15 cellular contexts compared by ENCODE assay signal in the genomic region with DNA sequence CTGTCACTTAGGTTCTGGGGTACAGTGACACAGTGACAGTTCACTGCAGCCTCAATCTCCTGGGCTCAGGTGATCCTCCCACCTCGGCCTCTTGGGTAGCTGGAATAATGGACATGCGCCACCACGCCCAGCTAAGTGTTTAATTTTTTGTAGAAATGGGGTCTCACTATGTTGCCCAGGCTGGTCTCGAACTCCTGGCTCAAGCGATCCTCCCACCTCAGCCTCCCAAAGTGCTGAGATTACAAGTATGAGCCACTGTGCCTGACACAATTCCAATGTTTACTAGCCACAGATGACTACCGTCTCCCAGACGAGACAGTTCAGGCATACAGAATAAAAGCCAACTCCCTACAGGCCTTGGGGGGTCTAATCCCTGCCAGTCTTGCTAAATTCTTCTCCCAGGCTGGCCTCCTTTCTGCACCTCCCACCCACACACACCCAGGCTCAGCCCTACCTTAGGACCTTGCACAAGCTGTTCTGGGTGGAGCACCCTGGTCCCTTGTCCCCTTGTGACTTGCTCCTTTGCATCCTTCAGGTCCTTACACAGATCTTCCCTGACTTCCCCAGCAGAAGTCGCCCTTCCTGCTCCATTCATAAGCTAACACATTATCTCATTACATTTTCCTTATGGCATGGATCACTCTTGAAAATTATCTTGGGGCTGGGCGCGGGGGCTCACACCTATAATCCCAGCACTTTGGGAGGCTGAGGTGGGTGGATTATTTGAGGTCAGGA.
"Had no signal": no experiment of that assay in that cellular context is flagged by ENCODE, and none has a peak within 500 bp of the region (broad histone marks: within the 10 kb centered on the region; RNA-seq: fewer than 3 reads in every experiment).

No MANE protein-coding gene starts in this region.

- H3K4me3 ChIP-seq: cardiac muscle cell, colonic mucosa, neural progenitor cell, pancreas, skin epidermis, tibial artery had no signal

- H3K4me3 Mint-ChIP-seq: activated naive CD4-positive, alpha-beta T cell treated with anti-CD3 and anti-CD28 coated beads, Interleukin-2, amount 10 ng/mL, durations not matched to agents 7 days and 5 days; neural progenitor cell; stimulated activated effector memory CD8-positive, alpha-beta T cell treated with anti-CD3 and anti-CD28 coated beads, Interleukin-12 subunit alpha, Interleukin-12 subunit beta, amount 100 ng/mL, for 72 hours had no signal

- FAIRE-seq: pancreas had no signal

- H2AFZ ChIP-seq: neural progenitor cell had no signal

- H3K9me3 Mint-ChIP-seq: activated naive CD4-positive, alpha-beta T cell treated with anti-CD3 and anti-CD28 coated beads, Interleukin-2, amount 10 ng/mL, durations not matched to agents 7 days and 5 days; activated T-helper 2 cell treated with anti-CD3 and anti-CD28 coated beads, Interferon-gamma antibody, Interleukin-2, Interleukin-4, amounts not matched to agents 10 μg/mL and 5 μg/mL and 100 μg/mL, durations not matched to agents 14 hours and 24 hours and 36 hours; neural progenitor cell; stimulated activated effector memory CD8-positive, alpha-beta T cell treated with anti-CD3 and anti-CD28 coated beads, Interleukin-12 subunit alpha, Interleukin-12 subunit beta, amount 100 ng/mL, for 72 hours had no signal

- H3K4me2 ChIP-seq: neural progenitor cell had no signal

- H3K9me3 ChIP-seq: colonic mucosa, pancreas, tibial artery had no signal

- DNase-seq: activated CD4-positive, alpha-beta T cell treated with anti-CD3 and anti-CD28 coated beads for 4 hours; activated naive CD4-positive, alpha-beta T cell treated with anti-CD3 and anti-CD28 coated beads, Interleukin-2, amount 10 ng/mL, durations not matched to agents 7 days and 5 days; colonic mucosa; effector CD8-positive, alpha-beta T cell; hypothalamus; mammary epithelial cell; T1000; tibial artery had no signal

- H3K9ac ChIP-seq: neural progenitor cell had no signal

- H3K27me3 ChIP-seq: cardiac muscle cell, colonic mucosa, neural progenitor cell, pancreas, tibial artery had no signal

- H3K36me3 Mint-ChIP-seq: activated naive CD4-positive, alpha-beta T cell treated with anti-CD3 and anti-CD28 coated beads, Interleukin-2, amount 10 ng/mL, durations not matched to agents 7 days and 5 days had no signal

- H3K27ac Mint-ChIP-seq: activated naive CD4-positive, alpha-beta T cell treated with anti-CD3 and anti-CD28 coated beads, Interleukin-2, amount 10 ng/mL, durations not matched to agents 7 days and 5 days; activated T-helper 2 cell treated with anti-CD3 and anti-CD28 coated beads, Interferon-gamma antibody, Interleukin-2, Interleukin-4, amounts not matched to agents 10 μg/mL and 5 μg/mL and 100 μg/mL, durations not matched to agents 14 hours and 24 hours and 36 hours; neural progenitor cell; stimulated activated effector memory CD8-positive, alpha-beta T cell treated with anti-CD3 and anti-CD28 coated beads, Interleukin-12 subunit alpha, Interleukin-12 subunit beta, amount 100 ng/mL, for 72 hours had no signal

- H3K27ac ChIP-seq: colonic mucosa, neural progenitor cell, tibial artery, VCaP had no signal

- ATAC-seq: stimulated activated effector memory CD8-positive, alpha-beta T cell treated with anti-CD3 and anti-CD28 coated beads, Interleukin-12 subunit alpha, Interleukin-12 subunit beta, amount 100 ng/mL, for 72 hours had no signal

- H3K36me3 ChIP-seq: cardiac muscle cell, colonic mucosa, neural progenitor cell had no signal

- H3K4me1 ChIP-seq: neural progenitor cell had no signal
